ENCODE assay signal across 18 cellular contexts in genomic region chr9:93819905-93820304, GRCh38.
DNase-seq lines count a peak whose midpoint lies in the region; FAIRE-seq and TF ChIP-seq lines count a peak whose summit lies in the region.
"Had no signal": no experiment of that assay in that cellular context is flagged by ENCODE, and none has a peak within 500 bp of the region (broad histone marks: within the 10 kb centered on the region; RNA-seq: fewer than 3 reads in every experiment).

No MANE protein-coding gene starts in this region.

- H3K79me1 ChIP-seq in H1 (ENCODE audit: low read depth, low read length): no peaks in the 10 kb centered on the region
- no peaks in the 10 kb centered on the region for H3K79me1 ChIP-seq in neuronal stem cell (ENCODE audit: low read depth, low read length)

- H3K36me3 ChIP-seq in H1 (ENCODE audit: control insufficient read depth in 2 of 4, insufficient read depth in 4 of 4, low read length in 3 of 4): no peaks in the 10 kb centered on the region
- no peaks in the 10 kb centered on the region for H3K36me3 ChIP-seq in neuronal stem cell (replicated peaks in 1 of 2; ENCODE audit: control insufficient read depth in 2 of 2, insufficient read depth in 2 of 2, low read length in 2 of 2)

- no peaks in the 10 kb centered on the region; a peak in 2 of 7 replicates for H3K27me3 ChIP-seq in H1 (replicated peaks in 1 of 4; ENCODE audit: control insufficient read depth in 3 of 4, extremely low read depth in 1 of 4, insufficient read depth in 3 of 4, low read length in 3 of 4)
- no peaks in the 10 kb centered on the region for H3K27me3 ChIP-seq in neuronal stem cell (ENCODE audit: control insufficient read depth in 3 of 3, insufficient read depth in 3 of 3, low read depth in 1 of 3, low read length in 3 of 3)

- no peaks in the 10 kb centered on the region; the same call in 1 of the 2 replicates for H3K23me2 ChIP-seq in H1 (ENCODE audit: low read depth, low read length)

- H3K4me1 ChIP-seq in H1 (replicated peaks in 1 of 4; ENCODE audit: control insufficient read depth in 3 of 4, insufficient read depth in 4 of 4, low read length in 3 of 4): peaks cover 0 to 3% (median under 1%) of the 10 kb centered on the region in 4 experiments; a peak in 3 of 7 replicates
- peaks cover 0 to 2% of the 10 kb centered on the region in 2 donors for H3K4me1 ChIP-seq in neuronal stem cell (ENCODE audit: control insufficient read depth in 2 of 2, insufficient read depth in 1 of 2, low read depth in 1 of 2, low read length in 2 of 2)

- no peak for TF ChIP-seq RAD21 in H1 (IDR thresholded peaks at IDR 0.05 in 1 of 2, conservative IDR thresholded peaks at IDR 0.05 in 1 of 2; ENCODE audit: low read depth in 2 of 2, low read length in 2 of 2)

- H3K56ac ChIP-seq in H1 (replicated peaks; ENCODE audit: insufficient read length, low read depth, low read length): no peak overlapping the region

- no peak overlapping the region for H2BK12ac ChIP-seq in H1 (ENCODE audit: low read depth, low read length)
- H2BK12ac ChIP-seq in neuronal stem cell (ENCODE audit: low read length): no peak overlapping the region

- no peak overlapping the region for H2BK20ac ChIP-seq in H1 (ENCODE audit: low read length)

- no peak for TF ChIP-seq CTCF in GM10248 (IDR thresholded peaks at IDR 0.05; ENCODE audit: control extremely low read depth, extremely low read depth, low read depth, missing control alignments)
- no peak for TF ChIP-seq CTCF in H1 (IDR thresholded peaks at IDR 0.05; ENCODE audit: control extremely low read depth in 1 of 3, insufficient read depth in 1 of 3, low read depth in 1 of 3, low read length in 3 of 3)

- no peak overlapping the region for H3K4ac ChIP-seq in H1 (replicated peaks; ENCODE audit: insufficient read length, low read depth, low read length)
- H3K4ac ChIP-seq in neuronal stem cell (ENCODE audit: low read length): no peak overlapping the region

- H3K27ac ChIP-seq in H1 (ENCODE audit: low read depth, low read length) (no peak overlapping the region), neuronal stem cell (replicated peaks; ENCODE audit: low read length) (no peak overlapping the region)
- H3K27ac ChIP-seq: C4-2B had no signal

- H4K8ac ChIP-seq in H1 (ENCODE audit: extremely low read depth, insufficient read depth, low read length) (peak overlapping the region; percentile 29), neuronal stem cell (ENCODE audit: low read depth, low read length) (peak overlapping the region; percentile 66)

- H2BK5ac ChIP-seq in H1 (ENCODE audit: low read depth, low read length) (no peak overlapping the region), neuronal stem cell (ENCODE audit: low read length) (no peak overlapping the region)

- no peak overlapping the region for H3K18ac ChIP-seq in H1 (ENCODE audit: extremely low read depth, low read length)
- H3K18ac ChIP-seq in neuronal stem cell (ENCODE audit: low read length): peak overlapping the region; percentile 61

- H2AFZ ChIP-seq in H1 (ENCODE audit: low read length) (no peak overlapping the region), neuronal stem cell (ENCODE audit: low read length) (no peak overlapping the region)
- H2AFZ ChIP-seq: GM23338 had no signal

- no peak overlapping the region for H3K4me3 ChIP-seq in H1 (ENCODE audit: extremely low read depth in 1 of 4, insufficient read depth in 2 of 4, low read depth in 3 of 4, low read length in 4 of 4)
- no peak overlapping the region for H3K4me3 ChIP-seq in neuronal stem cell (ENCODE audit: low read length in 2 of 2)
- H3K4me3 ChIP-seq: GM23338 had no signal

- DNase-seq in D341Med (ENCODE audit: low spot score) (peak; percentile 7), GM10248 (ENCODE audit: extremely low spot score) (peak; percentile 4), H1 (ENCODE audit: low read depth in 1 of 2, low spot score in 2 of 2) (no peak), neuronal stem cell (ENCODE audit: low spot score) (no peak), RCC 7860 (ENCODE audit: low spot score) (no peak), SK-N-DZ (ENCODE audit: low spot score) (no peak), COLO668 (lab: John Stamatoyannopoulos, UW; ENCODE audit: unreplicated experiment) (no peak)
- DNase-seq: ACHN; AML-193; CD4-positive, alpha-beta T cell; DMS79 treated with DMSO at 0.1 percent for 48 hours; GF-D8; KG1 had no signal

- no peak for TF ChIP-seq EP300 in H1 (IDR thresholded peaks at IDR 0.05; ENCODE audit: borderline replicate concordance in 1 of 2, low read depth in 2 of 2, low read length in 2 of 2)

- H3K14ac ChIP-seq in H1 (ENCODE audit: insufficient read length): no peak overlapping the region
- no peak overlapping the region for H3K14ac ChIP-seq in neuronal stem cell (ENCODE audit: low read length)

- H3K79me2 ChIP-seq in H1 (ENCODE audit: control insufficient read depth in 1 of 2, insufficient read depth in 2 of 2, low read length in 2 of 2): no peaks in the 10 kb centered on the region

- no peak overlapping the region for H4K5ac ChIP-seq in H1 (ENCODE audit: insufficient read length, low read depth, low read length)

- H4K91ac ChIP-seq in H1 (replicated peaks; ENCODE audit: insufficient read length, low read length) (no peak overlapping the region), neuronal stem cell (ENCODE audit: low read depth, low read length, poor library complexity) (no peak overlapping the region)

- no peak for TF ChIP-seq POLR2A in H1 (IDR thresholded peaks at IDR 0.05; ENCODE audit: control extremely low read depth in 1 of 2, low read depth in 2 of 2, low read length in 2 of 2)

- H3K9me3 ChIP-seq in H1 (ENCODE audit: insufficient read depth in 2 of 2, low read depth in 1 of 2, low read length in 1 of 2) (no peaks in the 10 kb centered on the region; a peak in 1 of 4 replicates), neuronal stem cell (replicated peaks in 1 of 2; ENCODE audit: control insufficient read depth in 2 of 2, insufficient read depth in 1 of 2, low read depth in 1 of 2, low read length in 2 of 2) (peaks cover 0 to 8% of the 10 kb centered on the region in 2 donors)

- H2BK120ac ChIP-seq in H1 (replicated peaks; ENCODE audit: low read depth, low read length) (no peak overlapping the region), neuronal stem cell (ENCODE audit: low read depth, low read length) (peak overlapping the region; percentile 22)

- H4K20me1 ChIP-seq in H1 (replicated peaks in 1 of 2; ENCODE audit: control insufficient read depth in 1 of 2, insufficient read depth in 2 of 2, low read length in 2 of 2): no peaks in the 10 kb centered on the region

- 80% methylated on average over 5 of the region's 5 CpGs; no CpG with 5 or more reads in 1 of the 2 experiments for WGBS in H1 (ENCODE audit: extremely low coverage in 1 of 2, insufficient coverage in 1 of 2, insufficient read length in 1 of 2, insufficient replicate concordance in 2 of 2, low coverage in 1 of 2, low lambda C conversion rate in 2 of 2, missing lambda C conversion rate in 1 of 2), 2 experiments
- WGBS in neuronal stem cell (ENCODE audit: extremely low coverage in 2 of 2, insufficient read length in 2 of 2, insufficient replicate concordance in 1 of 2), 2 donors: no CpG with 5 or more reads among the region's 5 CpGs

- H2BK15ac ChIP-seq in H1 (ENCODE audit: low read length): no peak overlapping the region
- peak overlapping the region; percentile 54 for H2BK15ac ChIP-seq in neuronal stem cell (ENCODE audit: low read length)

- H3K9ac ChIP-seq in H1 (replicated peaks in 1 of 4; ENCODE audit: extremely low read depth in 1 of 4, low read depth in 3 of 4, low read length in 3 of 4): no peak overlapping the region
- H3K9ac ChIP-seq in neuronal stem cell (ENCODE audit: low read depth, low read length, poor library complexity): no peak overlapping the region

- H2AK5ac ChIP-seq in H1 (ENCODE audit: low read depth, low read length): no peak overlapping the region
- peak overlapping the region; percentile 85 for H2AK5ac ChIP-seq in neuronal stem cell (ENCODE audit: low read depth, low read length)

- H3K23ac ChIP-seq in H1 (ENCODE audit: insufficient read length) (no peak overlapping the region), neuronal stem cell (ENCODE audit: low read depth, low read length, poor library complexity) (no peak overlapping the region)

- H3K4me2 ChIP-seq in H1 (ENCODE audit: insufficient read depth in 1 of 2, low read depth in 2 of 2, low read length in 2 of 2) (no peak overlapping the region), neuronal stem cell (ENCODE audit: insufficient read depth, low read length, poor library complexity, severe bottlenecking) (no peak overlapping the region)
- H3K4me2 ChIP-seq: GM23338 had no signal

- FAIRE-seq in H1 (lab: Jason Lieb, UNC) (no peak), RCC 7860 (lab: Jason Lieb, UNC) (no peak)
- FAIRE-seq: A204.1, GM12891, GM18507 had no signal

- CTCF ChIA-PET in GM10248 (lab: Yijun Ruan, JAX): no interaction called here
- CTCF ChIA-PET in H1 (lab: Charles Lee; ENCODE audit: partially characterized antibody): interaction anchor here (0.8 to 3.6 kb wide), 26 partner anchors 10 to 440 kb away, joined by 3 to 23 read pairs (median 4); no protein-coding TSS in a partner anchor

- POLR2A ChIA-PET in GM10248 (lab: Yijun Ruan, JAX): no interaction called here
- POLR2A ChIA-PET in H1 (lab: Charles Lee; ENCODE audit: partially characterized antibody): interaction anchor here (0.8 kb wide), 1 partner anchor 10 kb away, joined by 5 read pairs; no protein-coding TSS in a partner anchor

TF ChIP-seq in H1, 55 proteins besides CTCF, POLR2A, EP300 and RAD21:
- TF ChIP-seq MAFK (IDR thresholded peaks at IDR 0.05; ENCODE audit: low read depth, low read length) (no peak), MAX (IDR thresholded peaks at IDR 0.05) (no peak), CEBPB (IDR thresholded peaks at IDR 0.05; ENCODE audit: low read depth, low read length) (no peak), SIX5 (IDR thresholded peaks at IDR 0.05; ENCODE audit: low read depth, low read length) (no peak), SUZ12 (IDR thresholded peaks at IDR 0.05; ENCODE audit: low read length) (no peak), NANOG (IDR thresholded peaks at IDR 0.05; ENCODE audit: insufficient read depth, low read depth, low read length, poor library complexity, severe bottlenecking) (no peak), JUND (IDR thresholded peaks at IDR 0.05; ENCODE audit: low read length) (no peak), SP1 (IDR thresholded peaks at IDR 0.05; ENCODE audit: low read depth, low read length) (no peak), RFX5 (IDR thresholded peaks at IDR 0.05; ENCODE audit: borderline replicate concordance, low read depth, low read length) (no peak), SP2 (IDR thresholded peaks at IDR 0.05; ENCODE audit: low read length) (no peak), SIN3A (conservative IDR thresholded peaks at IDR 0.05 in 1 of 2, IDR thresholded peaks at IDR 0.05 in 1 of 2; ENCODE audit: low read depth in 1 of 2, low read length in 2 of 2) (no peak), TBP (IDR thresholded peaks at IDR 0.05; ENCODE audit: low read depth, low read length) (no peak)

Comparison
In these comparisons a context has a peak if more than half of its experiments do, and no peak if none do; other contexts are left out.
1. DNase-seq: peak in D341Med (single experiment) and GM10248 (single experiment); none in H1 (0 of 2), neuronal stem cell (single experiment), RCC 7860 (single experiment), SK-N-DZ (single experiment) and COLO668 (single experiment).